21 cellular contexts compared by ENCODE assay signal in genomic region chr6:3261921-3262320, GRCh38. TPM values are rescaled to one million over a fixed set of nuclear protein-coding genes. Genes with fewer than 3 reads are reported as not detected.
DNase-seq lines count a peak whose midpoint lies in the region; TF ChIP-seq lines count a peak whose summit lies in the region.
"Had no signal": no experiment of that assay in that cellular context is flagged by ENCODE, and none has a peak within 500 bp of the region (broad histone marks: within the 10 kb centered on the region; RNA-seq: fewer than 3 reads in every experiment).

No MANE protein-coding gene starts in this region.

- H3K4me2 ChIP-seq in PC-9 = no peak overlapping the region

- H3K36me3 ChIP-seq in CD4-positive, alpha-beta memory T cell (ENCODE audit: insufficient read depth, low read length) = peaks cover 19% of the 10 kb centered on the region
- H3K36me3 ChIP-seq in PC-9 (ENCODE audit: low read depth) = no peaks in the 10 kb centered on the region
- H3K36me3 ChIP-seq in left ventricle myocardium inferior = peaks cover 18% of the 10 kb centered on the region

- no peaks in the 10 kb centered on the region for H3K27me3 ChIP-seq in CD4-positive, alpha-beta memory T cell (ENCODE audit: insufficient read depth, low read length)
- H3K27me3 ChIP-seq in PC-9 (ENCODE audit: insufficient read depth, low read depth) = no peaks in the 10 kb centered on the region
- H3K27me3 ChIP-seq in left ventricle myocardium inferior (ENCODE audit: low read depth) = no peaks in the 10 kb centered on the region

- no peaks in the 10 kb centered on the region for H3K9me2 ChIP-seq in PC-9 (ENCODE audit: insufficient read depth)

- TF ChIP-seq CTCF in neural crest cell (conservative IDR thresholded peaks at IDR 0.05) (no peak), PC-9 (conservative IDR thresholded peaks at IDR 0.05) (no peak), left ventricle myocardium inferior (IDR thresholded peaks at IDR 0.05; ENCODE audit: borderline replicate concordance) (no peak)

- peaks cover 37% of the 10 kb centered on the region for H3K4me1 Mint-ChIP-seq in activated CD4-positive, alpha-beta T cell treated with anti-CD3 and anti-CD28 coated beads, Interleukin-2, amount 10 ng/mL, durations not matched to agents 24 days and 14 days
- H3K4me1 Mint-ChIP-seq in CD4-positive, alpha-beta memory T cell = peaks cover 24 to 62% (median 45%) of the 10 kb centered on the region in 4 donors
- peaks cover 39% of the 10 kb centered on the region for H3K4me1 Mint-ChIP-seq in activated T-helper 1 cell treated with anti-CD3 and anti-CD28 coated beads, Interleukin-12 subunit alpha, Interleukin-12 subunit beta, Interleukin-2, Interleukin-4 antibody, amounts not matched to agents 30 ng/mL and 10 ng/mL and 1 ng/mL, durations not matched to agents 14 hours and 24 hours and 36 hours (ENCODE audit: low read depth)
- peaks cover 35% of the 10 kb centered on the region for H3K4me1 Mint-ChIP-seq in neural crest cell

- peaks cover 48% of the 10 kb centered on the region for H3K4me1 ChIP-seq in CD4-positive, alpha-beta memory T cell (ENCODE audit: insufficient read depth, low read length)
- 0 out of 2 replicates have a peak, but pooled peaks cover 5% of the 10 kb centered on the region for H3K4me1 ChIP-seq in PC-9 (replicated peaks; ENCODE audit: insufficient read depth)
- peaks cover 60% of the 10 kb centered on the region for H3K4me1 ChIP-seq in left ventricle myocardium inferior

- no peaks in the 10 kb centered on the region; the same call in 1 of the 2 replicates for H4K20me1 ChIP-seq in PC-9 (ENCODE audit: insufficient read depth)

- no peaks in the 10 kb centered on the region for H3K9me3 ChIP-seq in CD4-positive, alpha-beta memory T cell (ENCODE audit: control insufficient read depth in 1 of 2, low read length in 2 of 2)
- H3K9me3 ChIP-seq in PC-9 (ENCODE audit: insufficient read depth, low read depth) (no peaks in the 10 kb centered on the region), left ventricle myocardium inferior (replicated peaks) (no peaks in the 10 kb centered on the region)

- H3K27me3 Mint-ChIP-seq in activated CD4-positive, alpha-beta T cell treated with anti-CD3 and anti-CD28 coated beads, Interleukin-2, amount 10 ng/mL, durations not matched to agents 24 days and 14 days = peaks cover 5% of the 10 kb centered on the region
- H3K27me3 Mint-ChIP-seq in CD4-positive, alpha-beta memory T cell = no peaks in the 10 kb centered on the region
- H3K27me3 Mint-ChIP-seq in activated T-helper 1 cell treated with anti-CD3 and anti-CD28 coated beads, Interleukin-12 subunit alpha, Interleukin-12 subunit beta, Interleukin-2, Interleukin-4 antibody, amounts not matched to agents 30 ng/mL and 10 ng/mL and 1 ng/mL, durations not matched to agents 14 hours and 24 hours and 36 hours (ENCODE audit: insufficient read depth) = peaks cover 2% of the 10 kb centered on the region
- no peaks in the 10 kb centered on the region for H3K27me3 Mint-ChIP-seq in neural crest cell (ENCODE audit: low read depth)

- peaks cover 35% of the 10 kb centered on the region for H3K79me2 ChIP-seq in PC-9 (ENCODE audit: low read depth)

- no peak overlapping the region for H3K27ac Mint-ChIP-seq in activated CD4-positive, alpha-beta T cell treated with anti-CD3 and anti-CD28 coated beads, Interleukin-2, amount 10 ng/mL, durations not matched to agents 24 days and 14 days
- peak overlapping the region; percentile 19 to 74 (median 32) for H3K27ac Mint-ChIP-seq in CD4-positive, alpha-beta memory T cell
- H3K27ac Mint-ChIP-seq in activated T-helper 1 cell treated with anti-CD3 and anti-CD28 coated beads, Interleukin-12 subunit alpha, Interleukin-12 subunit beta, Interleukin-2, Interleukin-4 antibody, amounts not matched to agents 30 ng/mL and 10 ng/mL and 1 ng/mL, durations not matched to agents 14 hours and 24 hours and 36 hours = no peak overlapping the region
- H3K27ac Mint-ChIP-seq in neural crest cell (ENCODE audit: unreplicated experiment) = no peak overlapping the region
- H3K27ac Mint-ChIP-seq: activated naive CD8-positive, alpha-beta T cell treated with anti-CD3 and anti-CD28 coated beads, Interleukin-2, amount 10 ng/mL, durations not matched to agents 7 days and 5 days; dendritic cell treated with granulocyte-macrophage colony-stimulating factor and Interleukin-4, amounts not matched to agents 40 ng/mL and 50 ng/mL, for 4 days had no signal

- no peak for DNase-seq in activated CD4-positive, alpha-beta T cell treated with anti-CD3 and anti-CD28 coated beads, Interleukin-2, amount 10 ng/mL, durations not matched to agents 24 days and 14 days
- no peak for DNase-seq in activated CD4-positive, alpha-beta T cell treated with anti-CD3 and anti-CD28 coated beads for 4 hours
- no peak for DNase-seq in CD4-positive, alpha-beta memory T cell
- DNase-seq in activated T-helper 1 cell treated with anti-CD3 and anti-CD28 coated beads, Interleukin-12 subunit alpha, Interleukin-12 subunit beta, Interleukin-2, Interleukin-4 antibody, amounts not matched to agents 30 ng/mL and 10 ng/mL and 1 ng/mL, durations not matched to agents 14 hours and 24 hours and 36 hours (ENCODE audit: low spot score) = no peak
- DNase-seq in neural crest cell (ENCODE audit: low read depth, low spot score) (no peak), cortex of kidney (lab: John Stamatoyannopoulos, UW) (no peak), PC-9 (no peak), left ventricle myocardium inferior (no peak)
- DNase-seq: activated CD8-positive, alpha-beta memory T cell treated with anti-CD3 and anti-CD28 coated beads, Interleukin-2, amount 50 U/mL, for 48 hours; activated naive CD8-positive, alpha-beta T cell treated with anti-CD3 and anti-CD28 coated beads, Interleukin-2, amount 10 ng/mL, durations not matched to agents 7 days and 5 days; H9; hypothalamus; mammary epithelial cell; NCI-H1930; NCI-H345; stimulated activated CD4-positive, alpha-beta T cell treated with anti-CD3 and anti-CD28 coated beads, Interleukin-2, amount 100 ng/mL, for 48 hours; T-helper 9 cell had no signal

- intact Hi-C loops in activated CD4-positive, alpha-beta T cell treated with anti-CD3 and anti-CD28 coated beads, Interleukin-2, amount 10 ng/mL, durations not matched to agents 24 days and 14 days (cut with micrococcal nuclease) = no loop called here
- intact Hi-C loops in CD4-positive, alpha-beta memory T cell (cut with micrococcal nuclease) = no loop called here
- intact Hi-C loops in activated T-helper 1 cell treated with anti-CD3 and anti-CD28 coated beads, Interleukin-12 subunit alpha, Interleukin-12 subunit beta, Interleukin-2, Interleukin-4 antibody, amounts not matched to agents 30 ng/mL and 10 ng/mL and 1 ng/mL, durations not matched to agents 14 hours and 24 hours and 36 hours (cut with micrococcal nuclease) = no loop called here
- intact Hi-C loops in PC-9 (cut with micrococcal nuclease; ENCODE audit: unreplicated experiment) = no loop called here
- intact Hi-C loops in left ventricle myocardium inferior (cut with micrococcal nuclease) = no loop called here

- H2AFZ ChIP-seq in PC-9 = no peak overlapping the region

- POLR2A ChIA-PET in CD4-positive, alpha-beta memory T cell (lab: Charles Lee; ENCODE audit: partially characterized antibody) = no interaction called here
- POLR2A ChIA-PET in PC-9 (lab: Charles Lee; ENCODE audit: unreplicated experiment) = no interaction called here

- H3K9me3 Mint-ChIP-seq in activated CD4-positive, alpha-beta T cell treated with anti-CD3 and anti-CD28 coated beads, Interleukin-2, amount 10 ng/mL, durations not matched to agents 24 days and 14 days = no peaks in the 10 kb centered on the region
- H3K9me3 Mint-ChIP-seq in CD4-positive, alpha-beta memory T cell = no peaks in the 10 kb centered on the region
- H3K9me3 Mint-ChIP-seq in activated T-helper 1 cell treated with anti-CD3 and anti-CD28 coated beads, Interleukin-12 subunit alpha, Interleukin-12 subunit beta, Interleukin-2, Interleukin-4 antibody, amounts not matched to agents 30 ng/mL and 10 ng/mL and 1 ng/mL, durations not matched to agents 14 hours and 24 hours and 36 hours = no peaks in the 10 kb centered on the region
- no peaks in the 10 kb centered on the region for H3K9me3 Mint-ChIP-seq in neural crest cell
- H3K9me3 Mint-ChIP-seq: activated naive CD8-positive, alpha-beta T cell treated with anti-CD3 and anti-CD28 coated beads, Interleukin-2, amount 10 ng/mL, durations not matched to agents 7 days and 5 days; dendritic cell treated with granulocyte-macrophage colony-stimulating factor and Interleukin-4, amounts not matched to agents 40 ng/mL and 50 ng/mL, for 4 days; H9 had no signal

- peak overlapping the region; percentile 96 for H3K4me3 Mint-ChIP-seq in activated CD4-positive, alpha-beta T cell treated with anti-CD3 and anti-CD28 coated beads, Interleukin-2, amount 10 ng/mL, durations not matched to agents 24 days and 14 days
- peak overlapping the region in 6 of 8 donors; percentile 35 to 93 (median 54) for H3K4me3 Mint-ChIP-seq in CD4-positive, alpha-beta memory T cell
- H3K4me3 Mint-ChIP-seq in activated T-helper 1 cell treated with anti-CD3 and anti-CD28 coated beads, Interleukin-12 subunit alpha, Interleukin-12 subunit beta, Interleukin-2, Interleukin-4 antibody, amounts not matched to agents 30 ng/mL and 10 ng/mL and 1 ng/mL, durations not matched to agents 14 hours and 24 hours and 36 hours = peak overlapping the region; percentile 28
- peak overlapping the region; percentile 68 for H3K4me3 Mint-ChIP-seq in neural crest cell
- H3K4me3 Mint-ChIP-seq: dendritic cell treated with granulocyte-macrophage colony-stimulating factor and Interleukin-4, amounts not matched to agents 40 ng/mL and 50 ng/mL, for 4 days had no signal

- peaks cover 46% of the 10 kb centered on the region for H3K36me3 Mint-ChIP-seq in activated CD4-positive, alpha-beta T cell treated with anti-CD3 and anti-CD28 coated beads, Interleukin-2, amount 10 ng/mL, durations not matched to agents 24 days and 14 days (ENCODE audit: low read depth)
- H3K36me3 Mint-ChIP-seq in CD4-positive, alpha-beta memory T cell = peaks cover 16 to 42% of the 10 kb centered on the region in 2 donors
- H3K36me3 Mint-ChIP-seq in activated T-helper 1 cell treated with anti-CD3 and anti-CD28 coated beads, Interleukin-12 subunit alpha, Interleukin-12 subunit beta, Interleukin-2, Interleukin-4 antibody, amounts not matched to agents 30 ng/mL and 10 ng/mL and 1 ng/mL, durations not matched to agents 14 hours and 24 hours and 36 hours (ENCODE audit: low read depth) = peaks cover 22% of the 10 kb centered on the region
- H3K36me3 Mint-ChIP-seq in neural crest cell (ENCODE audit: low read depth) = no peaks in the 10 kb centered on the region

- no TSS peak for BruUV-seq in PC-9 (replicated peaks; lab: Mats Ljungman, UMichigan)

- no peak overlapping the region for H3K27ac ChIP-seq in CD4-positive, alpha-beta memory T cell (ENCODE audit: low read depth, low read length)
- H3K27ac ChIP-seq in PC-9 (no peak overlapping the region), left ventricle myocardium inferior (replicated peaks) (no peak overlapping the region)
- H3K27ac ChIP-seq: C4-2B, skin epidermis had no signal

- H3F3A ChIP-seq in PC-9 (ENCODE audit: insufficient read depth, low read depth) = no peaks in the 10 kb centered on the region

- CTCF ChIA-PET in CD4-positive, alpha-beta memory T cell (lab: Charles Lee; ENCODE audit: partially characterized antibody) = interaction anchor here (1.1 to 4.4 kb wide), 3 partner anchors 8 to 18 kb away, joined by 3 to 33 read pairs (median 5); no protein-coding TSS in a partner anchor
- CTCF ChIA-PET in PC-9 (lab: Charles Lee) = no interaction called here

- H3K4me3 ChIP-seq in CD4-positive, alpha-beta memory T cell (ENCODE audit: low read length in 2 of 2) = no peak overlapping the region
- H3K4me3 ChIP-seq in PC-9 (no peak overlapping the region), left ventricle myocardium inferior (no peak overlapping the region)
- H3K4me3 ChIP-seq: skin epidermis had no signal

RNA-seq across cellular contexts. Expression of gene PSMG4, which starts 3.2 kb away (rescaled TPM):
- total RNA-seq in activated CD4-positive, alpha-beta T cell treated with anti-CD3 and anti-CD28 coated beads, Interleukin-2, amount 10 ng/mL, durations not matched to agents 24 days and 14 days = 33.4 and 35.6 TPM in 2 replicates
- total RNA-seq in CD4-positive, alpha-beta memory T cell = 10 to 100 TPM; 41.0 to 41.6 TPM
- 10 to 100 TPM; 52.5 to 63.0 TPM for polyA plus RNA-seq in CD4-positive, alpha-beta memory T cell
- total RNA-seq in activated T-helper 1 cell treated with anti-CD3 and anti-CD28 coated beads, Interleukin-12 subunit alpha, Interleukin-12 subunit beta, Interleukin-2, Interleukin-4 antibody, amounts not matched to agents 30 ng/mL and 10 ng/mL and 1 ng/mL, durations not matched to agents 14 hours and 24 hours and 36 hours = 32.1 and 35.4 TPM in 2 replicates
- total RNA-seq in neural crest cell = 26.3 and 27.9 TPM in 2 replicates
- 33.8 and 47.6 TPM in 2 replicates for total RNA-seq in PC-9 (2021)
- total RNA-seq in left ventricle myocardium inferior = 11.2 TPM

RNA-seq across cellular contexts. Expression of gene TUBB2B, which starts 34.5 kb away (rescaled TPM):
- 0.12 TPM in 1 of 2 replicates, not detected in the other for total RNA-seq in activated CD4-positive, alpha-beta T cell treated with anti-CD3 and anti-CD28 coated beads, Interleukin-2, amount 10 ng/mL, durations not matched to agents 24 days and 14 days
- total RNA-seq in CD4-positive, alpha-beta memory T cell = not detected
- polyA plus RNA-seq in CD4-positive, alpha-beta memory T cell = under 1 TPM; 0.22 to 0.32 TPM
- 0.20 and 0.57 TPM in 2 replicates for total RNA-seq in activated T-helper 1 cell treated with anti-CD3 and anti-CD28 coated beads, Interleukin-12 subunit alpha, Interleukin-12 subunit beta, Interleukin-2, Interleukin-4 antibody, amounts not matched to agents 30 ng/mL and 10 ng/mL and 1 ng/mL, durations not matched to agents 14 hours and 24 hours and 36 hours
- total RNA-seq in neural crest cell (655 and 665 TPM in 2 replicates), PC-9 (2021) (1.3 and 2.5 TPM in 2 replicates), left ventricle myocardium inferior (1.4 TPM)
- total RNA-seq: activated naive CD8-positive, alpha-beta T cell treated with anti-CD3 and anti-CD28 coated beads, Interleukin-2, amount 10 ng/mL, durations not matched to agents 7 days and 5 days had no signal
- polyA plus RNA-seq: keratinocyte had no signal

Comparison
In these comparisons a context has a peak if more than half of its experiments do, and no peak if none do; other contexts are left out.
1. H3K27ac Mint-ChIP-seq: peak in CD4-positive, alpha-beta memory T cell (7 of 7); none in activated CD4-positive, alpha-beta T cell treated with anti-CD3 and anti-CD28 coated beads, Interleukin-2, amount 10 ng/mL, durations not matched to agents 24 days and 14 days (single experiment), activated T-helper 1 cell treated with anti-CD3 and anti-CD28 coated beads, Interleukin-12 subunit alpha, Interleukin-12 subunit beta, Interleukin-2, Interleukin-4 antibody, amounts not matched to agents 30 ng/mL and 10 ng/mL and 1 ng/mL, durations not matched to agents 14 hours and 24 hours and 36 hours (single experiment) and neural crest cell (single experiment).
2. H3K4me3 Mint-ChIP-seq: peak in every context shown above with its lines; median percentile 96 in activated CD4-positive, alpha-beta T cell treated with anti-CD3 and anti-CD28 coated beads, Interleukin-2, amount 10 ng/mL, durations not matched to agents 24 days and 14 days; 68 in neural crest cell; 54 in CD4-positive, alpha-beta memory T cell; 28 in activated T-helper 1 cell treated with anti-CD3 and anti-CD28 coated beads, Interleukin-12 subunit alpha, Interleukin-12 subunit beta, Interleukin-2, Interleukin-4 antibody, amounts not matched to agents 30 ng/mL and 10 ng/mL and 1 ng/mL, durations not matched to agents 14 hours and 24 hours and 36 hours.
3. RNA of gene TUBB2B, which starts 34.5 kb away (total RNA-seq): 655 to 665 TPM in neural crest cell; 1.4 TPM in left ventricle myocardium inferior (single experiment), 1.3 to 2.5 TPM in PC-9, 0.20 to 0.57 TPM in activated T-helper 1 cell treated with anti-CD3 and anti-CD28 coated beads, Interleukin-12 subunit alpha, Interleukin-12 subunit beta, Interleukin-2, Interleukin-4 antibody, amounts not matched to agents 30 ng/mL and 10 ng/mL and 1 ng/mL, durations not matched to agents 14 hours and 24 hours and 36 hours, 0.12 TPM in activated CD4-positive, alpha-beta T cell treated with anti-CD3 and anti-CD28 coated beads, Interleukin-2, amount 10 ng/mL, durations not matched to agents 24 days and 14 days and not detected in CD4-positive, alpha-beta memory T cell; every median in the first group is over 100 times any median in the second.